Comparison of ENCODE assay signal across 28 cellular contexts in the genomic region with DNA sequence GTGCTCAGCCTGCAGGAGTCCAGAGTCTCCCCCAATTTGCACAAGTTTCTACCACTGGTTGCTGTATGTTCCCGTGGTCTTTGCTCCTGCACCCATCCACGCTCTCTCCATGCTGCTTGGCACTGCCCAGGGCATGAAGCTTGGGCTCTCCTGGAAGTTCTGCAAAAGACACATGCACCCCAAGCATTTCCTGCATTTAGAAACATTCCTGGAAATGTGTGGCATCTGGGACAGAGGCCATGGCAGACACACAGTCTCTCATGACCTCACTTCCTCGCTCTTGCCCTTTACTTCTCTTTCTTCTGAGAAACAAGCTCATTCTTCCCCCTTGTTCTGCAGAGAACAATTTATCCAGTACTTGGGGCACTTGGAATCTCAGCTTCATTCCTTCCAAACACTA.
"Had no signal": no experiment of that assay in that cellular context is flagged by ENCODE, and none has a peak within 500 bp of the region (broad histone marks: within the 10 kb centered on the region; RNA-seq: fewer than 3 reads in every experiment).

No MANE protein-coding gene starts in this region.

- H3K4me1 ChIP-seq: neural progenitor cell, parathyroid adenoma, psoas muscle, right lobe of liver, sigmoid colon, stomach, thyroid gland, tibial nerve, upper lobe of left lung, uterus had no signal

- DNase-seq: natural killer cell; occipital lobe; ovary; posterior cingulate gyrus; psoas muscle; right cardiac atrium; right lobe of liver; sigmoid colon; small intestine; stimulated activated CD4-positive, alpha-beta T cell treated with anti-CD3 and anti-CD28 coated beads, Interleukin-15, amount 100 ng/mL, for 24 hours; stimulated activated CD4-positive, alpha-beta T cell treated with anti-CD3 and anti-CD28 coated beads, Interleukin-2, amount 100 ng/mL, for 24 hours; stimulated activated CD4-positive, alpha-beta T cell treated with anti-CD3 and anti-CD28 coated beads, Interleukin-2, amount 100 ng/mL, for 48 hours; stimulated activated CD4-positive, alpha-beta T cell treated with anti-CD3 and anti-CD28 coated beads, Interleukin-4, amount 100 ng/mL, for 24 hours; stimulated activated naive B cell treated with anti-CD40 and anti-IgM and Interleukin-4, amounts not matched to agents 10 μg/mL and 1 μg/mL and 100 μg/mL, for 72 hours; stimulated activated naive CD4-positive, alpha-beta T cell treated with Interleukin-2 at 50 U/mL for 16 hours; stomach; thyroid gland; trophoblast cell; upper lobe of left lung; uterus had no signal

- ATAC-seq: natural killer cell; psoas muscle; right lobe of liver; stimulated activated effector memory CD8-positive, alpha-beta T cell treated with anti-CD3 and anti-CD28 coated beads, Interleukin-12 subunit alpha, Interleukin-12 subunit beta, amount 100 ng/mL, for 72 hours; stimulated activated naive B cell treated with anti-CD40 and anti-IgM and Interleukin-4, amounts not matched to agents 10 μg/mL and 1 μg/mL and 100 μg/mL, for 72 hours had no signal

- H3K36me3 ChIP-seq: neural progenitor cell, ovary, right lobe of liver, sigmoid colon, stomach, thoracic aorta, thyroid gland, tibial nerve, upper lobe of left lung, uterus had no signal

- H3K27me3 ChIP-seq: neural progenitor cell, ovary, right lobe of liver, sigmoid colon, stomach, thyroid gland, tibial nerve, upper lobe of left lung, uterus had no signal

- H3K27ac Mint-ChIP-seq: natural killer cell; nephron; neural progenitor cell; progenitor cell of endocrine pancreas; stimulated activated effector memory CD8-positive, alpha-beta T cell treated with anti-CD3 and anti-CD28 coated beads, Interleukin-12 subunit alpha, Interleukin-12 subunit beta, amount 100 ng/mL, for 72 hours; stimulated activated naive B cell treated with anti-CD40 and anti-IgM and Interleukin-4, amounts not matched to agents 10 μg/mL and 1 μg/mL and 100 μg/mL, for 72 hours; stimulated activated naive CD8-positive, alpha-beta T cell treated with anti-CD3 and anti-CD28 coated beads, Interleukin-15, Interleukin-2, amounts not matched to agents 100 ng/mL and 50 ng/mL, for 24 hours had no signal

- H3K4me3 Mint-ChIP-seq: natural killer cell; nephron; neural progenitor cell; stimulated activated effector memory CD8-positive, alpha-beta T cell treated with anti-CD3 and anti-CD28 coated beads, Interleukin-12 subunit alpha, Interleukin-12 subunit beta, amount 100 ng/mL, for 72 hours; stimulated activated naive B cell treated with anti-CD40 and anti-IgM and Interleukin-4, amounts not matched to agents 10 μg/mL and 1 μg/mL and 100 μg/mL, for 72 hours; stimulated activated naive CD8-positive, alpha-beta T cell treated with anti-CD3 and anti-CD28 coated beads, Interleukin-15, Interleukin-2, amounts not matched to agents 100 ng/mL and 50 ng/mL, for 24 hours had no signal

- H3K27ac ChIP-seq: neural progenitor cell, ovary, parathyroid adenoma, psoas muscle, right lobe of liver, sigmoid colon, stomach, thoracic aorta, thyroid gland, tibial nerve, upper lobe of left lung, uterus had no signal

- H3K4me1 Mint-ChIP-seq: natural killer cell; stimulated activated effector memory CD8-positive, alpha-beta T cell treated with anti-CD3 and anti-CD28 coated beads, Interleukin-12 subunit alpha, Interleukin-12 subunit beta, amount 100 ng/mL, for 72 hours; stimulated activated naive B cell treated with anti-CD40 and anti-IgM and Interleukin-4, amounts not matched to agents 10 μg/mL and 1 μg/mL and 100 μg/mL, for 72 hours had no signal

- H3K9me3 ChIP-seq: ovary, psoas muscle, right lobe of liver, sigmoid colon, stomach, thoracic aorta, thyroid gland, tibial nerve, upper lobe of left lung, uterus had no signal

- H3K36me3 Mint-ChIP-seq: natural killer cell; neural progenitor cell; stimulated activated effector memory CD8-positive, alpha-beta T cell treated with anti-CD3 and anti-CD28 coated beads, Interleukin-12 subunit alpha, Interleukin-12 subunit beta, amount 100 ng/mL, for 72 hours; stimulated activated naive B cell treated with anti-CD40 and anti-IgM and Interleukin-4, amounts not matched to agents 10 μg/mL and 1 μg/mL and 100 μg/mL, for 72 hours had no signal

- H3K4me3 ChIP-seq: neural progenitor cell, ovary, psoas muscle, right lobe of liver, sigmoid colon, stomach, thoracic aorta, thyroid gland, tibial nerve, upper lobe of left lung, uterus had no signal

- H3K9me3 Mint-ChIP-seq: natural killer cell; nephron; neural progenitor cell; stimulated activated effector memory CD8-positive, alpha-beta T cell treated with anti-CD3 and anti-CD28 coated beads, Interleukin-12 subunit alpha, Interleukin-12 subunit beta, amount 100 ng/mL, for 72 hours; stimulated activated naive B cell treated with anti-CD40 and anti-IgM and Interleukin-4, amounts not matched to agents 10 μg/mL and 1 μg/mL and 100 μg/mL, for 72 hours; stimulated activated naive CD8-positive, alpha-beta T cell treated with anti-CD3 and anti-CD28 coated beads, Interleukin-15, Interleukin-2, amounts not matched to agents 100 ng/mL and 50 ng/mL, for 24 hours had no signal

- FAIRE-seq: small intestine had no signal
